19 cellular contexts compared by ENCODE assay signal in the genomic region with DNA sequence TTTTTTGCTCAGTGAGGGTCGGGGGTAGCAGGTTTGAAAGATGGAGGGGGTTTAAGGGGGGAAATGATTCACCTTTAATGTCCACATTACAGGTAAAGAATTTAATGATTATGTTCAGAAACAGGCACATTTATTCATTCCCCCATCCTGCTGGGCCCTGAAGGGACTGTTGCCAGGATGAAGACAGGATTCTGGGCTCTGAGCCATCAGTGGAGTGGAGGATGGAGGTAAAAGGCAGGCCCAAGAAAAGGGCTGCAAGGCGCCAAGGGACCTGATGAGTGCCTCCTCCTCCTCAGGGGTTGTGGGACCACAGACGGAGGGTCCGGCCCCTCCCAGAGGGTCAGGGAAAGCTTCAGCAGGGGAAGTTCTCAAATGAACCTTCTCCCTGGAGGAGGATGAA. TPM values are rescaled to one million over a fixed set of nuclear protein-coding genes. Genes with fewer than 3 reads are reported as not detected.
DNase-seq lines count a peak whose midpoint lies in the region; ATAC-seq and TF ChIP-seq lines count a peak whose summit lies in the region.
"Had no signal": no experiment of that assay in that cellular context is flagged by ENCODE, and none has a peak within 500 bp of the region (broad histone marks: within the 10 kb centered on the region; RNA-seq: fewer than 3 reads in every experiment).

No MANE protein-coding gene starts in this region.

- H3K9me3 Mint-ChIP-seq in stimulated activated memory B cell treated with anti-CD40 and anti-IgM and Interleukin-4, amounts not matched to agents 10 μg/mL and 1 μg/mL and 100 μg/mL, for 72 hours, result no peaks in the 10 kb centered on the region
- H3K9me3 Mint-ChIP-seq: activated T-helper 17 cell treated with anti-CD3 and anti-CD28 coated beads, Interleukin-2, amount 50 U/mL, for 72 hours had no signal

- TF ChIP-seq POLR2A in erythroblast (IDR thresholded peaks at IDR 0.05; ENCODE audit: low read length), result no peak

- H3K27me3 ChIP-seq in BLaER1 (no peaks in the 10 kb centered on the region), BE2C (no peaks in the 10 kb centered on the region)

- no peak overlapping the region for H3K4me3 Mint-ChIP-seq in stimulated activated memory B cell treated with anti-CD40 and anti-IgM and Interleukin-4, amounts not matched to agents 10 μg/mL and 1 μg/mL and 100 μg/mL, for 72 hours
- H3K4me3 Mint-ChIP-seq: activated T-helper 17 cell treated with anti-CD3 and anti-CD28 coated beads, Interleukin-2, amount 50 U/mL, for 72 hours had no signal

- peaks cover 6% of the 10 kb centered on the region for H3K27me3 Mint-ChIP-seq in stimulated activated memory B cell treated with anti-CD40 and anti-IgM and Interleukin-4, amounts not matched to agents 10 μg/mL and 1 μg/mL and 100 μg/mL, for 72 hours

- peaks cover 15% of the 10 kb centered on the region for H3K4me1 Mint-ChIP-seq in stimulated activated memory B cell treated with anti-CD40 and anti-IgM and Interleukin-4, amounts not matched to agents 10 μg/mL and 1 μg/mL and 100 μg/mL, for 72 hours
- H3K4me1 Mint-ChIP-seq: activated T-helper 17 cell treated with anti-CD3 and anti-CD28 coated beads, Interleukin-2, amount 50 U/mL, for 72 hours had no signal

- H3K27ac ChIP-seq in BLaER1 (no peak overlapping the region), VCaP (peak overlapping the region; percentile 48; the same call in 1 of the 2 replicates)
- H3K27ac ChIP-seq: 22Rv1, esophagus squamous epithelium, psoas muscle, skin epidermis had no signal

- 0 out of 2 replicates have a peak, but pooled peaks cover 6% of the 10 kb centered on the region for H3K9me3 ChIP-seq in BLaER1
- H3K9me3 ChIP-seq in BE2C, result no peaks in the 10 kb centered on the region
- H3K9me3 ChIP-seq: esophagus squamous epithelium, psoas muscle had no signal

- no peaks in the 10 kb centered on the region for H4K20me1 ChIP-seq in BLaER1

- H3K36me3 ChIP-seq in BLaER1 (no peaks in the 10 kb centered on the region), BE2C (no peaks in the 10 kb centered on the region)
- H3K36me3 ChIP-seq: esophagus squamous epithelium had no signal

- no peak for ATAC-seq in stimulated activated memory B cell treated with anti-CD40 and anti-IgM and Interleukin-4, amounts not matched to agents 10 μg/mL and 1 μg/mL and 100 μg/mL, for 72 hours
- ATAC-seq: activated naive CD4-positive, alpha-beta T cell treated with anti-CD3 and anti-CD28 coated beads, Interleukin-2, amount 50 U/mL, for 72 hours; activated T-helper 17 cell treated with anti-CD3 and anti-CD28 coated beads, Interleukin-2, amount 50 U/mL, for 72 hours; psoas muscle had no signal

- TF ChIP-seq CTCF in VCaP (conservative IDR thresholded peaks at IDR 0.05) (no peak), BE2C (IDR thresholded peaks at IDR 0.05; ENCODE audit: low read depth, low read length) (no peak)

- H3K4me1 ChIP-seq in BLaER1, result peaks cover 65% of the 10 kb centered on the region
- peaks cover 6% of the 10 kb centered on the region for H3K4me1 ChIP-seq in BE2C
- H3K4me1 ChIP-seq: esophagus squamous epithelium had no signal

- no peaks in the 10 kb centered on the region for H3K36me3 Mint-ChIP-seq in stimulated activated memory B cell treated with anti-CD40 and anti-IgM and Interleukin-4, amounts not matched to agents 10 μg/mL and 1 μg/mL and 100 μg/mL, for 72 hours

- peak overlapping the region; percentile 82 for H3K4me2 ChIP-seq in BLaER1

- H3K4me3 ChIP-seq in BLaER1 (no peak overlapping the region), BE2C (ENCODE audit: low read depth, low read length) (no peak overlapping the region)
- H3K4me3 ChIP-seq: esophagus squamous epithelium, psoas muscle, skin epidermis had no signal

- DNase-seq in DMS 273 (lab: John Stamatoyannopoulos, UW; ENCODE audit: unreplicated experiment) (peak; percentile 21), DMS 273 treated with DMSO at 0.1 percent for 48 hours (lab: John Stamatoyannopoulos, UW) (no peak), NCI-H1105 treated with DMSO at 0.1 percent for 48 hours (lab: John Stamatoyannopoulos, UW) (peak; percentile 49), erythroblast (lab: John Stamatoyannopoulos, UW) (no peak), BE2C (no peak)
- DNase-seq: activated CD4-positive, alpha-beta T cell treated with anti-CD3 and anti-CD28 coated beads for 48 hours; effector memory CD4-positive, alpha-beta T cell; EL; esophagus squamous epithelium; psoas muscle; stimulated activated CD4-positive, alpha-beta T cell treated with anti-CD3 and anti-CD28 coated beads, Interleukin-2, amount 100 ng/mL, for 24 hours; stimulated activated naive CD4-positive, alpha-beta T cell had no signal

- no peak overlapping the region for H3K27ac Mint-ChIP-seq in stimulated activated memory B cell treated with anti-CD40 and anti-IgM and Interleukin-4, amounts not matched to agents 10 μg/mL and 1 μg/mL and 100 μg/mL, for 72 hours

- no peak overlapping the region for H3K9ac ChIP-seq in BLaER1

RNA-seq across cellular contexts. Expression of gene PROM1, which starts 40.4 kb away (rescaled TPM):
- polyA plus RNA-seq in BE2C (2012; ENCODE audit: insufficient read depth, insufficient read length, low read depth), result 0.79 TPM

Comparison
In these comparisons a context has a peak if more than half of its experiments do, and no peak if none do; other contexts are left out.
1. DNase-seq: peak in DMS 273 (single experiment) and NCI-H1105 treated with DMSO at 0.1 percent for 48 hours (single experiment); none in DMS 273 treated with DMSO at 0.1 percent for 48 hours (single experiment), erythroblast (0 of 2) and BE2C (single experiment).